In the genomic region with DNA sequence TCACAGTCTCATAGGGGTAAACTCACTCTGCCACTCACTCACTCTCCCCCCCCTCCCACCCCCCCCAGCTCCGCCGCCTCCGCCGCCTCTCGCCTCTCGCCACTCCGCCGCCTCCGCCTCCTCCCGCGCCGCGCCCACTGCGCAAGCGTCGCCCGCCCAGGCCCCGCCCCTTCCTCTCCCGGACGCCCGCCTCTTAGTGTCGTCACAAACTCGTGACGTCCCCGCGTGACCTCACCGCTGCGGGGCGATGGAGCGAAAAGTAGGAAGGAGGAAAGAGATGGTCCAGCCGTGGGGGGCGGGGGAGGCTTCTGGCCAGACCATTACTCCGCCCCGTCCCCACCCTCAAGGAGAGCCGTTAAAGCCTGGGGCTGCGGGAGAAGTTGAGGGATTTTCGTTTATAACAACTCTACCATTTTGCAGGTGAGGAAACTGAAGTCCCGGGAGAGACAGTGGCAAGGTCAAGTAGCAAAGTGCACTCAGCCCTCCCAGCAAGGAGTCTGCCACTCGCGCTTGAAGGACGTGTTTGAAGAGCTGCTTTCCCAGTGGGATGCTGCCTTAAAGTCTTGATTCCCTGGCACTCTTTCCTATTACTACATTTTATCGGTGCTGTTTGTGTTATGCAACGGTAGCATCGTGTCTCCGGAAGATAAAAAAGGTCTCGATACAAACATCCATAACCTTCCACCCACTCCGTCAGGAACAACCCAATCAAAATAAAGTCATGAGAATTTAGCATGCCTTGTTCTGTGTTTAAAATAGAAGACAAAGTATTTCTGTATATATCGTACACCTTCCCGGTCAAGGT, we compare ENCODE assay signal across 8 cellular contexts. TPM values are rescaled to one million over a fixed set of nuclear protein-coding genes. Genes with fewer than 3 reads are reported as not detected.
DNase-seq lines count a peak whose midpoint lies in the region; ATAC-seq, FAIRE-seq and TF ChIP-seq lines count a peak whose summit lies in the region.

A gene (minus strand): TSS at position 29 of the 805 bp plus-strand sequence. CDS start 164 bp downstream, outside the sequence.

- H3K36me3 ChIP-seq in hepatocyte (replicated peaks; ENCODE audit: insufficient read depth, low read depth) (no peaks in the 10 kb centered on the region), aorta (ENCODE audit: control insufficient read depth in 1 of 2, insufficient read depth in 2 of 2, low read length in 1 of 2) (no peaks in the 10 kb centered on the region)

- no peaks in the 10 kb centered on the region for H3K27me3 ChIP-seq in hepatocyte
- no peaks in the 10 kb centered on the region for H3K27me3 ChIP-seq in aorta (ENCODE audit: control insufficient read depth in 1 of 2, insufficient read depth in 2 of 2, low read length in 1 of 2)

- intact Hi-C loops in aorta (cut with DNase I): loop anchor here in 1 of 2 donors (5.0 kb wide), 2 partner anchors 40 to 85 kb away; no protein-coding TSS in a partner anchor

- H3K79me2 ChIP-seq in hepatocyte: peaks cover 44% of the 10 kb centered on the region

- whole genome bisulfite sequencing in hepatocyte (ENCODE audit: low lambda C conversion rate, missing lambda C conversion rate): 9% methylated on average over 42 of the region's 49 CpGs
- 2 to 3% methylated on average over 31 to 49 of the region's 49 CpGs for WGBS in aorta, 2 donors

- peak within 1 kb of the TSS; percentile 82 for H3K4me2 ChIP-seq in hepatocyte

- H4K20me1 ChIP-seq in hepatocyte (ENCODE audit: insufficient read depth, poor library complexity, severe bottlenecking): peaks cover 39% of the 10 kb centered on the region

- H3K9me3 ChIP-seq in hepatocyte (ENCODE audit: low read depth) (no peaks in the 10 kb centered on the region), aorta (ENCODE audit: control insufficient read depth, low read length) (no peaks in the 10 kb centered on the region)

- H2AFZ ChIP-seq in hepatocyte: peak within 1 kb of the TSS; percentile 63

- FAIRE-seq in GM18507 (lab: Jason Lieb, UNC): peak; percentile 83

- H3K4me1 ChIP-seq in hepatocyte (ENCODE audit: insufficient read depth) (peaks cover 9% of the 10 kb centered on the region), aorta (ENCODE audit: control insufficient read depth in 1 of 2, insufficient read depth in 2 of 2, low read length in 2 of 2) (peaks cover 0 to 4% of the 10 kb centered on the region in 2 donors)

- H3K9me2 ChIP-seq in hepatocyte (replicated peaks; ENCODE audit: insufficient read depth): no peaks in the 10 kb centered on the region

- H3K4me3 ChIP-seq in hepatocyte: peak within 1 kb of the TSS; percentile 82
- peak within 1 kb of the TSS; percentile 89 to 93 for H3K4me3 ChIP-seq in aorta (ENCODE audit: low read length in 2 of 2)

- no peak for TF ChIP-seq CTCF in hepatocyte (IDR thresholded peaks at IDR 0.05; ENCODE audit: poor library complexity)

- peak; percentile 75 for ATAC-seq in HG02981 (IDR thresholded peaks at IDR 0.05; ENCODE audit: unreplicated experiment)
- ATAC-seq in aorta (ENCODE audit: low FRiP score): peak; percentile 97

- DNase-seq in GM18507 (ENCODE audit: extremely low spot score, insufficient read length, low read depth) (peak; percentile 90), NCI-H2081 treated with DMSO at 0.1 percent for 48 hours (lab: John Stamatoyannopoulos, UW) (peak; percentile 20), T1000 (lab: John Stamatoyannopoulos, UW) (peak; percentile 94), astrocyte of the hippocampus (ENCODE audit: low read depth, low spot score) (peak; percentile 99), hepatocyte (ENCODE audit: low spot score) (peak; percentile 97), renal cortical epithelial cell (ENCODE audit: low read depth) (peak; percentile 75), aorta (peak; percentile 98 to 99)

- H3K27ac ChIP-seq in hepatocyte: peak within 1 kb of the TSS; percentile 94
- H3K27ac ChIP-seq in aorta (ENCODE audit: low read depth in 1 of 2, low read length in 2 of 2): peak within 1 kb of the TSS; percentile 59 to 89

RNA-seq across cellular contexts. Expression of the gene that starts here (rescaled TPM):
- total RNA-seq in hepatocyte (55.0 and 61.3 TPM in 2 replicates), renal cortical epithelial cell (69.6 and 70.0 TPM in 2 replicates), aorta (10 to 100 TPM; 69.7 to 76.6 TPM)
- polyA plus RNA-seq in hepatocyte (12.7 and 17.8 TPM in 2 replicates), aorta (10 to 100 TPM; 46.7 to 62.2 TPM)

Comparison
In these comparisons a context has a peak if more than half of its experiments do, and no peak if none do; other contexts are left out.
1. Peak in every context shown above with its lines: DNase-seq, ATAC-seq, H3K4me3 ChIP-seq and H3K27ac ChIP-seq.
2. DNase-seq: peak in every context shown above with its lines; median percentile 99 in astrocyte of the hippocampus; 98 in aorta; 97 in hepatocyte; 94 in T1000; 90 in GM18507; 75 in renal cortical epithelial cell; 20 in NCI-H2081 treated with DMSO at 0.1 percent for 48 hours.